Comparison of ENCODE assay signal across 14 cellular contexts in the genomic region with DNA sequence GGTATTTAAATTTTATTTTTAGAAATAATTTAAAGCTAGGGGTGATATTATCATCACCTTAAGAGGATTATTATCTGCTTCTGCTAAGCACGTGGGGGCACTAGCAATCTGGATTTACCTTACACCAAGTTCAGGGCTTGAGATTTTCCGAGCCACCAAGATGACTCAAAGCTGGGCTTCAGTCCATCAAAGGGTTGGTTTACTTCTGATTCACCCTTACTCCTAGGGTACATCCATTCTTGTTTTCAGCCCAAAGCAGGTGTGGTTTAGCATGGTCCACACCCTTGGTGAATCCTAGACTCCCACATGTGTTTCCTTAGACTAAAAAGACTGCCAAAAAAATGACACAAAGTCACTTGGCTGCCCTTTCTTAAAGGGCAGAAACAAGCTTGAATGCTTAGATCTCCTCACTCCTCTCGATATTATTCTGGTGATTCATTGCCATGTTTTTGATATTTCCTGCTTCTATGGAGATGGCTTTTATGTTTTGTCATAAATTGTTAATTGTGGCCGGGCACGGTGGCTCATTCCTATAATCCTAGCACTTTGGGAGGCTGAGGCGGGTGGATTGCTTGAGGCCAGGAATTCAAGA. TPM values are rescaled to one million over a fixed set of nuclear protein-coding genes. Genes with fewer than 3 reads are reported as not detected.
DNase-seq lines count a peak whose midpoint lies in the region; ATAC-seq, FAIRE-seq and TF ChIP-seq lines count a peak whose summit lies in the region.
"Had no signal": no experiment of that assay in that cellular context is flagged by ENCODE, and none has a peak within 500 bp of the region (broad histone marks: within the 10 kb centered on the region; RNA-seq: fewer than 3 reads in every experiment).

No MANE protein-coding gene starts in this region.

- H3K9ac ChIP-seq in GM23248, result no peak overlapping the region

- no peak overlapping the region for H2AFZ ChIP-seq in GM23248

- no peak for FAIRE-seq in GM12892 (lab: Jason Lieb, UNC)

- no peaks in the 10 kb centered on the region for H4K20me1 ChIP-seq in GM23248 (ENCODE audit: insufficient read depth)

- no peaks in the 10 kb centered on the region for H3K79me2 ChIP-seq in GM23248 (ENCODE audit: insufficient read depth)

- no peak overlapping the region for H3K27ac Mint-ChIP-seq in stimulated activated naive B cell treated with anti-CD40 and anti-IgM and Interleukin-4, amounts not matched to agents 10 μg/mL and 1 μg/mL and 100 μg/mL, for 72 hours
- H3K27ac Mint-ChIP-seq: activated CD4-positive, alpha-beta T cell treated with anti-CD3 and anti-CD28 coated beads, Interleukin-2, amount 10 ng/mL, durations not matched to agents 24 days and 14 days had no signal

- H3K36me3 ChIP-seq in GM23248 (ENCODE audit: low read depth) (no peaks in the 10 kb centered on the region), esophagus (ENCODE audit: control insufficient read depth in 2 of 2, insufficient read depth in 2 of 2, low read length in 1 of 2) (no peaks in the 10 kb centered on the region)

- H3K9me3 Mint-ChIP-seq in stimulated activated naive B cell treated with anti-CD40 and anti-IgM and Interleukin-4, amounts not matched to agents 10 μg/mL and 1 μg/mL and 100 μg/mL, for 72 hours, result peaks cover 7 to 9% of the 10 kb centered on the region in 2 donors

- H3K36me3 Mint-ChIP-seq in stimulated activated naive B cell treated with anti-CD40 and anti-IgM and Interleukin-4, amounts not matched to agents 10 μg/mL and 1 μg/mL and 100 μg/mL, for 72 hours, result peaks cover 0 to 4% of the 10 kb centered on the region in 2 donors

- intact Hi-C loops in sciatic nerve (cut with DNase I), result no loop called here

- ATAC-seq in sciatic nerve (peak; percentile 53), GM21528 (IDR thresholded peaks at IDR 0.05; ENCODE audit: low FRiP score, unreplicated experiment) (no peak)
- no peak for ATAC-seq in stimulated activated naive B cell treated with anti-CD40 and anti-IgM and Interleukin-4, amounts not matched to agents 10 μg/mL and 1 μg/mL and 100 μg/mL, for 72 hours (replicated peaks)

- in situ Hi-C loops in GM23248 (cut with MboI), result no loop called here

- DNase-seq in GM23248 (peak; percentile 98), RKO (ENCODE audit: low spot score) (peak; percentile 82), sciatic nerve (ENCODE audit: low spot score) (no peak), GM12892 (ENCODE audit: insufficient read length) (no peak), putamen (ENCODE audit: low spot score) (no peak)
- no peak for DNase-seq in stimulated activated naive B cell treated with anti-CD40 and anti-IgM and Interleukin-4, amounts not matched to agents 10 μg/mL and 1 μg/mL and 100 μg/mL, for 72 hours
- DNase-seq: activated CD4-positive, alpha-beta T cell treated with anti-CD3 and anti-CD28 coated beads, Interleukin-2, amount 10 ng/mL, durations not matched to agents 24 days and 14 days; activated gamma-delta T cell treated with Interleukin-2 at 50 U/mL for 16 hours; NCI-H1092 treated with DMSO at 0.1 percent for 48 hours had no signal

- WGBS in GM23248 (ENCODE audit: low coverage in 1 of 2, low lambda C conversion rate in 2 of 2, missing lambda C conversion rate in 2 of 2), 2 experiments, result 0 to 5% methylated on average over 6 of the region's 6 CpGs
- 29 to 38% methylated on average over 6 of the region's 6 CpGs for WGBS in esophagus, 2 donors

- H3K27ac ChIP-seq in GM23248, result peak overlapping the region; percentile 68
- H3K27ac ChIP-seq in esophagus (ENCODE audit: low read depth in 2 of 2, low read length in 1 of 2), result peak overlapping the region; percentile 49 to 67

- no peak overlapping the region for H3K4me3 ChIP-seq in GM23248
- H3K4me3 ChIP-seq in esophagus (ENCODE audit: low read depth in 1 of 2, low read length in 2 of 2), result no peak overlapping the region

- peaks cover 22 to 33% of the 10 kb centered on the region in 2 donors for H3K27me3 Mint-ChIP-seq in stimulated activated naive B cell treated with anti-CD40 and anti-IgM and Interleukin-4, amounts not matched to agents 10 μg/mL and 1 μg/mL and 100 μg/mL, for 72 hours

- H3K4me3 Mint-ChIP-seq in stimulated activated naive B cell treated with anti-CD40 and anti-IgM and Interleukin-4, amounts not matched to agents 10 μg/mL and 1 μg/mL and 100 μg/mL, for 72 hours, result no peak overlapping the region
- H3K4me3 Mint-ChIP-seq: activated CD4-positive, alpha-beta T cell treated with anti-CD3 and anti-CD28 coated beads, Interleukin-2, amount 10 ng/mL, durations not matched to agents 24 days and 14 days had no signal

- TF ChIP-seq POLR2A in GM12892 (IDR thresholded peaks at IDR 0.05; ENCODE audit: low read depth, low read length), result no peak

- H3K9me3 ChIP-seq in GM23248 (ENCODE audit: low read depth) (no peaks in the 10 kb centered on the region), esophagus (ENCODE audit: control insufficient read depth in 2 of 2, insufficient read depth in 1 of 2, low read depth in 1 of 2, low read length in 1 of 2) (no peaks in the 10 kb centered on the region)

- H3K4me1 Mint-ChIP-seq in stimulated activated naive B cell treated with anti-CD40 and anti-IgM and Interleukin-4, amounts not matched to agents 10 μg/mL and 1 μg/mL and 100 μg/mL, for 72 hours, result no peaks in the 10 kb centered on the region

- H3K9me2 ChIP-seq in GM23248 (ENCODE audit: insufficient read depth), result no peaks in the 10 kb centered on the region

- H3F3A ChIP-seq in GM23248 (ENCODE audit: insufficient read depth), result peaks cover 19% of the 10 kb centered on the region; the same call in 1 of the 2 replicates

- H3K4me1 ChIP-seq in GM23248 (ENCODE audit: insufficient read depth) (peaks cover 14% of the 10 kb centered on the region), esophagus (ENCODE audit: control insufficient read depth in 2 of 2, insufficient read depth in 2 of 2, low read length in 1 of 2) (no peaks in the 10 kb centered on the region)

- H3K27me3 ChIP-seq in GM23248 (replicated peaks; ENCODE audit: insufficient read depth) (no peaks in the 10 kb centered on the region), esophagus (ENCODE audit: control insufficient read depth in 1 of 2, insufficient read depth in 2 of 2, low read length in 2 of 2) (no peaks in the 10 kb centered on the region)

- H3K4me2 ChIP-seq in GM23248 (ENCODE audit: unreplicated experiment), result peak overlapping the region; percentile 15

RNA-seq across cellular contexts. Expression of a gene that starts 9.8 kb away (rescaled TPM):
- total RNA-seq in GM23248 (2014; rRNA removed; shearing (Covaris generic)), result not detected in 2 replicates
- not detected in 2 replicates for polyA plus RNA-seq in GM23248 (2016; fragmentation: Nextera tagmentation; extraction: Ambion mirVana)
- polyA plus RNA-seq in esophagus, result not detected
- total RNA-seq in sciatic nerve, result not detected
- not detected for polyA plus RNA-seq in GM12892 (2012; ENCODE audit: missing spikeins)
- total RNA-seq: activated CD4-positive, alpha-beta T cell treated with anti-CD3 and anti-CD28 coated beads, Interleukin-2, amount 10 ng/mL, durations not matched to agents 24 days and 14 days; mononuclear cell; SK-MEL-5 had no signal
- polyA plus RNA-seq: thymus had no signal

Comparison
In these comparisons a context has a peak if more than half of its experiments do, and no peak if none do; other contexts are left out.
1. DNase-seq: peak in GM23248 (single experiment) and RKO (single experiment); none in sciatic nerve (single experiment), stimulated activated naive B cell treated with anti-CD40 and anti-IgM and Interleukin-4, amounts not matched to agents 10 μg/mL and 1 μg/mL and 100 μg/mL, for 72 hours (single experiment), GM12892 (single experiment) and putamen (single experiment).